7 cellular contexts compared by ENCODE assay signal in genomic region chr12:2796187-2796663, GRCh38. TPM values are rescaled to one million over a fixed set of nuclear protein-coding genes. Genes with fewer than 3 reads are reported as not detected.
DNase-seq lines count a peak whose midpoint lies in the region; TF ChIP-seq lines count a peak whose summit lies in the region.

No MANE protein-coding gene starts in this region.

- no peak for TF ChIP-seq POLR2A in NB4 (IDR thresholded peaks at IDR 0.05; ENCODE audit: extremely low read depth, insufficient read length)

- DNase-seq in GM12865 (ENCODE audit: low read depth) (no peak), NB4 (ENCODE audit: low read depth) (no peak), colonic mucosa (peak; percentile 47), NCI-H187 (lab: John Stamatoyannopoulos, UW) (no peak)
- DNase-seq in activated CD4-positive, CD25-positive, alpha-beta regulatory T cell treated with anti-CD3 and anti-CD28 coated beads, Interleukin-2, amount 50 U/mL, for 72 hours, result no peak
- DNase-seq in stimulated activated CD4-positive, alpha-beta T cell treated with anti-CD3 and anti-CD28 coated beads, Interleukin-4, amount 100 ng/mL, for 4 hours, result no peak

- H3K27ac ChIP-seq in colonic mucosa (peak overlapping the region; percentile 66), muscle layer of duodenum (ENCODE audit: low read length) (peak overlapping the region; percentile 37)

- peak overlapping the region; percentile 53 to 93 for H3K9ac ChIP-seq in colonic mucosa (ENCODE audit: low read depth in 2 of 2, low read length in 2 of 2)

- peak overlapping the region; percentile 89 for H3K4me3 ChIP-seq in GM12865 (ENCODE audit: low read depth, low read length)
- H3K4me3 ChIP-seq in NB4 (ENCODE audit: low read depth, low read length), result peak overlapping the region; percentile 87
- H3K4me3 ChIP-seq in colonic mucosa, result peak overlapping the region; percentile 57
- peak overlapping the region; percentile 86 to 87 for H3K4me3 ChIP-seq in muscle layer of duodenum (ENCODE audit: low read depth in 1 of 2, low read length in 2 of 2)

- H3K4me1 ChIP-seq in colonic mucosa, result peaks cover 8% of the 10 kb centered on the region
- H3K4me1 ChIP-seq in muscle layer of duodenum (ENCODE audit: control insufficient read depth in 1 of 2, insufficient read depth in 2 of 2, low read length in 2 of 2), result peaks cover 10 to 27% of the 10 kb centered on the region in 2 donors

- TF ChIP-seq CTCF in GM12865 (IDR thresholded peaks at IDR 0.05; ENCODE audit: insufficient read depth, low read depth, low read length, missing control alignments), result no peak
- peak; percentile 1 for TF ChIP-seq CTCF in NB4 (IDR thresholded peaks at IDR 0.05; ENCODE audit: low read depth, low read length)
- no peak for TF ChIP-seq CTCF in colonic mucosa (IDR thresholded peaks at IDR 0.05)

- peaks cover 22% of the 10 kb centered on the region for H3K36me3 ChIP-seq in colonic mucosa
- peaks cover 36 to 43% of the 10 kb centered on the region in 2 donors for H3K36me3 ChIP-seq in muscle layer of duodenum (ENCODE audit: control insufficient read depth in 1 of 2, insufficient read depth in 2 of 2, low read length in 2 of 2)

- H3K9me3 ChIP-seq in colonic mucosa, result no peaks in the 10 kb centered on the region
- H3K9me3 ChIP-seq in muscle layer of duodenum (ENCODE audit: control insufficient read depth in 1 of 2, low read length in 2 of 2), result no peaks in the 10 kb centered on the region

- intact Hi-C loops in colonic mucosa (cut with DNase I), result no loop called here

- H3K27me3 ChIP-seq in colonic mucosa, result no peaks in the 10 kb centered on the region
- H3K27me3 ChIP-seq in muscle layer of duodenum (ENCODE audit: low read depth, low read length), result no peaks in the 10 kb centered on the region

RNA-seq across cellular contexts. Expression of gene FKBP4, which starts 1.5 kb away (rescaled TPM):
- total RNA-seq in colonic mucosa, result 100 to 1,000 TPM in 1 of 2 donors, 10 to 100 TPM in 1; 63.1 to 274 TPM

RNA-seq across cellular contexts. Expression of gene ITFG2, which starts 16.2 kb away (rescaled TPM):
- total RNA-seq in colonic mucosa, result 10 to 100 TPM; 19.4 to 34.8 TPM

RNA-seq across cellular contexts. Expression of gene NRIP2, which starts 38.6 kb away (rescaled TPM):
- total RNA-seq in colonic mucosa, result under 1 TPM; 0.49 to 0.77 TPM
